In the genomic region with DNA sequence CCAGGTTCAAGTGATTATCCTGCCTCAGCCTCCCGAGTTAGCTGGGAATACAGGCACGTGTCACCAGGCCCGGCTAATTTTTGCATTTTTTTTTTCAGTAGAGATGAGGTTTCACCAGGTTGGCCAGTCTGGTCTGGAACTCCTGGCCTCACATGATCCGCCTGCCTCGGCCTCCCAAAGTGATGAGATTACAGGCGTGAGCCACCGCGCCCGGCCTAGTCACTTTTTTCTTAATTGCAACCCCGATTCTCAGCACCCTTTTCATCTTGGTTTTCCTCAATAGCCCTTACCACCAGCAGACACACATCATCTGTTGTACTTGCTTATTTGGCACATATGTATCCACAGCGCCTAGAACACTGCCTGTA, we compare ENCODE assay signal across 8 cellular contexts. TPM values are rescaled to one million over a fixed set of nuclear protein-coding genes. Genes with fewer than 3 reads are reported as not detected.
DNase-seq lines count a peak whose midpoint lies in the region; ATAC-seq, FAIRE-seq and TF ChIP-seq lines count a peak whose summit lies in the region.

No MANE protein-coding gene starts in this region.

- H3K4me3 ChIP-seq in A549 (peak overlapping the region; percentile 95), HUES64 (ENCODE audit: low read length) (peak overlapping the region; percentile 97), cardiac fibroblast (replicated peaks in 1 of 2; ENCODE audit: low read depth in 2 of 2, low read length in 2 of 2) (peak overlapping the region; percentile 82 to 85), mucosa of stomach (ENCODE audit: low read length) (no peak overlapping the region)

- H3K4me2 ChIP-seq in A549, result peak overlapping the region; percentile 100

- H3K9me3 ChIP-seq in A549 (no peaks in the 10 kb centered on the region), HUES64 (ENCODE audit: insufficient read depth, low read depth, low read length) (no peaks in the 10 kb centered on the region), mucosa of stomach (ENCODE audit: control insufficient read depth, low read length) (no peaks in the 10 kb centered on the region)

- peaks cover 32% of the 10 kb centered on the region for H3K36me3 ChIP-seq in HUES64 (ENCODE audit: insufficient read depth, low read length)
- peaks cover 12% of the 10 kb centered on the region for H3K36me3 ChIP-seq in mucosa of stomach (ENCODE audit: control insufficient read depth, insufficient read depth, low read length)

- ATAC-seq in A549, result no peak
- no peak for ATAC-seq in HG03571 (IDR thresholded peaks at IDR 0.05; ENCODE audit: unreplicated experiment)

- WGBS in A549 (ENCODE audit: missing lambda C conversion rate), result 78% methylated on average over 11 of the region's 11 CpGs
- 84% methylated on average over 11 of the region's 11 CpGs for WGBS in HUES64

- FAIRE-seq in A549 (lab: Jason Lieb, UNC), result no peak
- no peak for FAIRE-seq in H54 (lab: Jason Lieb, UNC)

- H3K27me3 ChIP-seq in HUES64 (ENCODE audit: insufficient read depth, low read length), result no peaks in the 10 kb centered on the region
- no peaks in the 10 kb centered on the region for H3K27me3 ChIP-seq in mucosa of stomach (ENCODE audit: control insufficient read depth, insufficient read depth, low read length)

- DNase-seq in A549 (ENCODE audit: low read depth in 1 of 2, low spot score in 1 of 2), result no peak
- DNase-seq in cardiac fibroblast (ENCODE audit: low read depth in 2 of 2), result no peak
- no peak for DNase-seq in H54 (ENCODE audit: insufficient read length, low spot score)
- DNase-seq in stimulated activated CD4-positive, alpha-beta T cell treated with anti-CD3 and anti-CD28 coated beads, Interleukin-2, amount 100 ng/mL, for 24 hours, result no peak
- DNase-seq in A172 (ENCODE audit: low spot score), result no peak

- TF ChIP-seq RAD21 in A549 (conservative IDR thresholded peaks at IDR 0.05 in 1 of 2, IDR thresholded peaks at IDR 0.05 in 1 of 2), result no peak

- peak overlapping the region; percentile 25; the same call in 1 of the 2 replicates for H3K9ac ChIP-seq in HUES64 (ENCODE audit: low read depth, low read length)
- peak overlapping the region; percentile 45 for H3K9ac ChIP-seq in mucosa of stomach (ENCODE audit: low read length)

- TF ChIP-seq CTCF in A549 (IDR thresholded peaks at IDR 0.05) (no peak), cardiac fibroblast (IDR thresholded peaks at IDR 0.05; ENCODE audit: low read depth, low read length) (no peak)

- CTCF ChIA-PET in A549 (lab: Yijun Ruan, JAX), result interaction anchor here (1.0 kb wide), 1 partner anchor 18 kb away, joined by 5 read pairs; no protein-coding TSS in a partner anchor

- POLR2A ChIA-PET in A549 (lab: Yijun Ruan, JAX), result interaction anchor here (0.5 to 2.0 kb wide), 7 partner anchors 9 to 64 kb away, joined by 3 to 8 read pairs (median 4); a partner anchor contains a TSS

- no peak for TF ChIP-seq POLR2A in A549 (IDR thresholded peaks at IDR 0.05; ENCODE audit: low read length)
- TF ChIP-seq POLR2A in H54 (IDR thresholded peaks at IDR 0.05; ENCODE audit: low read depth, low read length), result no peak

- TF ChIP-seq EP300 in A549 (IDR thresholded peaks at IDR 0.05), result no peak

- H3K4me1 ChIP-seq in A549 (peaks cover 34% of the 10 kb centered on the region), HUES64 (ENCODE audit: insufficient read depth, low read length) (peaks cover 11% of the 10 kb centered on the region), mucosa of stomach (ENCODE audit: control insufficient read depth, insufficient read depth, low read length) (peaks cover 25% of the 10 kb centered on the region)

- peak overlapping the region; percentile 93 to 97 for H3K27ac ChIP-seq in A549
- H3K27ac ChIP-seq in HUES64 (ENCODE audit: low read depth, low read length), result no peak overlapping the region; the same call in 1 of the 2 replicates

TF ChIP-seq in A549, 52 proteins besides CTCF, POLR2A, EP300 and RAD21:
- TF ChIP-seq, protein P1, sequence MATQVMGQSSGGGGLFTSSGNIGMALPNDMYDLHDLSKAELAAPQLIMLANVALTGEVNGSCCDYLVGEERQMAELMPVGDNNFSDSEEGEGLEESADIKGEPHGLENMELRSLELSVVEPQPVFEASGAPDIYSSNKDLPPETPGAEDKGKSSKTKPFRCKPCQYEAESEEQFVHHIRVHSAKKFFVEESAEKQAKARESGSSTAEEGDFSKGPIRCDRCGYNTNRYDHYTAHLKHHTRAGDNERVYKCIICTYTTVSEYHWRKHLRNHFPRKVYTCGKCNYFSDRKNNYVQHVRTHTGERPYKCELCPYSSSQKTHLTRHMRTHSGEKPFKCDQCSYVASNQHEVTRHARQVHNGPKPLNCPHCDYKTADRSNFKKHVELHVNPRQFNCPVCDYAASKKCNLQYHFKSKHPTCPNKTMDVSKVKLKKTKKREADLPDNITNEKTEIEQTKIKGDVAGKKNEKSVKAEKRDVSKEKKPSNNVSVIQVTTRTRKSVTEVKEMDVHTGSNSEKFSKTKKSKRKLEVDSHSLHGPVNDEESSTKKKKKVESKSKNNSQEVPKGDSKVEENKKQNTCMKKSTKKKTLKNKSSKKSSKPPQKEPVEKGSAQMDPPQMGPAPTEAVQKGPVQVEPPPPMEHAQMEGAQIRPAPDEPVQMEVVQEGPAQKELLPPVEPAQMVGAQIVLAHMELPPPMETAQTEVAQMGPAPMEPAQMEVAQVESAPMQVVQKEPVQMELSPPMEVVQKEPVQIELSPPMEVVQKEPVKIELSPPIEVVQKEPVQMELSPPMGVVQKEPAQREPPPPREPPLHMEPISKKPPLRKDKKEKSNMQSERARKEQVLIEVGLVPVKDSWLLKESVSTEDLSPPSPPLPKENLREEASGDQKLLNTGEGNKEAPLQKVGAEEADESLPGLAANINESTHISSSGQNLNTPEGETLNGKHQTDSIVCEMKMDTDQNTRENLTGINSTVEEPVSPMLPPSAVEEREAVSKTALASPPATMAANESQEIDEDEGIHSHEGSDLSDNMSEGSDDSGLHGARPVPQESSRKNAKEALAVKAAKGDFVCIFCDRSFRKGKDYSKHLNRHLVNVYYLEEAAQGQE (IDR thresholded peaks at IDR 0.05), result no peak
- TF ChIP-seq ZC3H11A (IDR thresholded peaks at IDR 0.05), result peak; percentile 10; the same call in 1 of the 2 replicates

RNA-seq across cellular contexts. Expression of a gene that starts 0.6 kb away (rescaled TPM):
- polyA plus RNA-seq in A549 (2011; rRNA removed) (443 and 565 TPM in 2 replicates), A549 (2017; fragmentation: RNase III; extraction: RNeasy Plus Mini Kit Qiagen cat#74134 plus additional on column Dnase treatment) (548 to 579 TPM (median 555 TPM) in 3 replicates)
- polyA plus RNA-seq in A549 (2012; cell fraction: cytosol; rRNA removed), result 630 and 674 TPM in 2 replicates
- polyA plus RNA-seq in A549 (2012; cell fraction: nucleus; rRNA removed), result 958 and 1,031 TPM in 2 replicates
- polyA minus RNA-seq in A549 (2011; rRNA and poly(A)+ RNA removed), result 992 and 1,185 TPM in 2 replicates
- polyA plus RNA-seq in HUES64 (2013, experiment 1 of 2), result 164 TPM
- 180 TPM for polyA plus RNA-seq in HUES64 (2013, experiment 2 of 2)
- 179 and 185 TPM in 2 replicates for total RNA-seq in A172 (2014; rRNA removed; shearing (Covaris generic))

RNA-seq across cellular contexts. Expression of a gene that starts 39.8 kb away (rescaled TPM):
- polyA plus RNA-seq in A549 (2011; rRNA removed) (58.5 and 68.9 TPM in 2 replicates), A549 (2017; fragmentation: RNase III; extraction: RNeasy Plus Mini Kit Qiagen cat#74134 plus additional on column Dnase treatment) (28.2 to 32.7 TPM (median 31.5 TPM) in 3 replicates)
- 72.1 and 74.8 TPM in 2 replicates for polyA plus RNA-seq in A549 (2012; cell fraction: cytosol; rRNA removed)
- 50.7 and 66.9 TPM in 2 replicates for polyA plus RNA-seq in A549 (2012; cell fraction: nucleus; rRNA removed)
- polyA minus RNA-seq in A549 (2011; rRNA and poly(A)+ RNA removed), result 43.5 and 50.5 TPM in 2 replicates
- 28.0 TPM for polyA plus RNA-seq in HUES64 (2013, experiment 1 of 2)
- 26.1 TPM for polyA plus RNA-seq in HUES64 (2013, experiment 2 of 2)
- total RNA-seq in A172 (2014; rRNA removed; shearing (Covaris generic)), result 30.8 and 42.1 TPM in 2 replicates
